1 cellular context compared by ENCODE assay signal in genomic region chr1:113846391-113847035, GRCh38.
TF ChIP-seq lines count a peak whose summit lies in the region.

No MANE protein-coding gene starts in this region.

TF ChIP-seq in HepG2, 621 proteins besides CTCF, POLR2A, EP300 and RAD21:
- TF ChIP-seq CREBL2 (CRISPR knock-in tag; IDR thresholded peaks at IDR 0.05; ENCODE audit: borderline replicate concordance) (no peak), ZNF7 (CRISPR knock-in tag; IDR thresholded peaks at IDR 0.05) (no peak), ZNF317 (CRISPR knock-in tag; IDR thresholded peaks at IDR 0.05) (peak; percentile 98)
